1 cellular context compared by ENCODE assay signal in the genomic region with DNA sequence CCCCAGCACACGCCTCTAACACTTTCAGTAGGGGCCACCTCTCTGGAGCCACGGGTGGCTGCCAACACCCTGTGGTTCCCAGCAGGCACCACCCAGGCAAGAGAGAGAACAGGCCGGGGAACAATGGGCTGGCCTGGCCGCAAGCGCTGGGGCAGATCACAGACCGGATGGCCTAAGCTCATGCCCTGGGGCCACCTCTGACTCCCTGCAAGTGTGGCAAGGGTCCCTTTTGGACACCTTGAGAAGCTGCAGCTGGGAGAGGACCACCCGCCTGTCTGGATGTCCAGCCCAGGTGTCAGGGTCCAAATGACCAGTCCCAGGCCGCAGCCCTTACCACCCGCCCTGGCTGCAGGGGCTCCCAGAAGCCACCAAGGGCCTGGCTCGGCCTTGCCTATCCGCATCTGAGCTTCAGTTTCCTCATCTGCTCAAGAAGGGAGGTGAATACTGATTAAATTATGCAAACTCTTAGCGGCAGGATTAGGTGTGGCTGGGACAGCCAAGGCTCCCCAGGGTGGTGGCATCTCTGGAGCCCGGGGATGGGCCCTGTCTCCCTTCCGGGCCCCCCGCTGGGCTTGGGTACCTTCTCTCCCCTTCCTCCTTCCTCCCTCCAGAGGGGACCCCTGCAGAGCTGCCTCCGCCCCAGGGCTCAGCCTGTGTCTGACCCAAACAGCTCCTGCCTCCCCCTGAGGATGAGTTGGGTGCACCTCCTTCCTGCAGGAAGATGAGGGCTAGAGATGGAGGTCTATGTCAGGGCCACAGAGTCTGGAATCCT.
TF ChIP-seq lines count a peak whose summit lies in the region.

No MANE protein-coding gene starts in this region.

TF ChIP-seq in HepG2, 621 proteins besides CTCF, POLR2A, EP300 and RAD21:
- TF ChIP-seq ESRRA (CRISPR knock-in tag; IDR thresholded peaks at IDR 0.05; ENCODE audit: low read depth) (0 out of 2 replicates have a peak, but pooled peaks have one; percentile 2), NFKB2 (CRISPR knock-in tag; IDR thresholded peaks at IDR 0.05; ENCODE audit: borderline replicate concordance) (0 out of 2 replicates have a peak, but pooled peaks have one; percentile 20), GATAD2A (CRISPR knock-in tag; IDR thresholded peaks at IDR 0.05) (0 out of 2 replicates have a peak, but pooled peaks have one; percentile 2), GATAD1 (CRISPR knock-in tag; IDR thresholded peaks at IDR 0.05) (no peak), KLF13 (CRISPR knock-in tag; IDR thresholded peaks at IDR 0.05) (0 out of 2 replicates have a peak, but pooled peaks have one; percentile 16)
- TF ChIP-seq, protein P1, sequence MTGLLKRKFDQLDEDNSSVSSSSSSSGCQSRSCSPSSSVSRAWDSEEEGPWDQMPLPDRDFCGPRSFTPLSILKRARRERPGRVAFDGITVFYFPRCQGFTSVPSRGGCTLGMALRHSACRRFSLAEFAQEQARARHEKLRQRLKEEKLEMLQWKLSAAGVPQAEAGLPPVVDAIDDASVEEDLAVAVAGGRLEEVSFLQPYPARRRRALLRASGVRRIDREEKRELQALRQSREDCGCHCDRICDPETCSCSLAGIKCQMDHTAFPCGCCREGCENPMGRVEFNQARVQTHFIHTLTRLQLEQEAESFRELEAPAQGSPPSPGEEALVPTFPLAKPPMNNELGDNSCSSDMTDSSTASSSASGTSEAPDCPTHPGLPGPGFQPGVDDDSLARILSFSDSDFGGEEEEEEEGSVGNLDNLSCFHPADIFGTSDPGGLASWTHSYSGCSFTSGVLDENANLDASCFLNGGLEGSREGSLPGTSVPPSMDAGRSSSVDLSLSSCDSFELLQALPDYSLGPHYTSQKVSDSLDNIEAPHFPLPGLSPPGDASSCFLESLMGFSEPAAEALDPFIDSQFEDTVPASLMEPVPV (CRISPR knock-in tag; IDR thresholded peaks at IDR 0.05) = no peak
- TF ChIP-seq, protein P2, sequence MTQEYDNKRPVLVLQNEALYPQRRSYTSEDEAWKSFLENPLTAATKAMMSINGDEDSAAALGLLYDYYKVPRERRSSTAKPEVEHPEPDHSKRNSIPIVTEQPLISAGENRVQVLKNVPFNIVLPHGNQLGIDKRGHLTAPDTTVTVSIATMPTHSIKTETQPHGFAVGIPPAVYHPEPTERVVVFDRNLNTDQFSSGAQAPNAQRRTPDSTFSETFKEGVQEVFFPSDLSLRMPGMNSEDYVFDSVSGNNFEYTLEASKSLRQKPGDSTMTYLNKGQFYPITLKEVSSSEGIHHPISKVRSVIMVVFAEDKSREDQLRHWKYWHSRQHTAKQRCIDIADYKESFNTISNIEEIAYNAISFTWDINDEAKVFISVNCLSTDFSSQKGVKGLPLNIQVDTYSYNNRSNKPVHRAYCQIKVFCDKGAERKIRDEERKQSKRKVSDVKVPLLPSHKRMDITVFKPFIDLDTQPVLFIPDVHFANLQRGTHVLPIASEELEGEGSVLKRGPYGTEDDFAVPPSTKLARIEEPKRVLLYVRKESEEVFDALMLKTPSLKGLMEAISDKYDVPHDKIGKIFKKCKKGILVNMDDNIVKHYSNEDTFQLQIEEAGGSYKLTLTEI (CRISPR knock-in tag; conservative IDR thresholded peaks at IDR 0.05) = no peak
